Comparison of ENCODE assay signal across 29 cellular contexts in the genomic region with DNA sequence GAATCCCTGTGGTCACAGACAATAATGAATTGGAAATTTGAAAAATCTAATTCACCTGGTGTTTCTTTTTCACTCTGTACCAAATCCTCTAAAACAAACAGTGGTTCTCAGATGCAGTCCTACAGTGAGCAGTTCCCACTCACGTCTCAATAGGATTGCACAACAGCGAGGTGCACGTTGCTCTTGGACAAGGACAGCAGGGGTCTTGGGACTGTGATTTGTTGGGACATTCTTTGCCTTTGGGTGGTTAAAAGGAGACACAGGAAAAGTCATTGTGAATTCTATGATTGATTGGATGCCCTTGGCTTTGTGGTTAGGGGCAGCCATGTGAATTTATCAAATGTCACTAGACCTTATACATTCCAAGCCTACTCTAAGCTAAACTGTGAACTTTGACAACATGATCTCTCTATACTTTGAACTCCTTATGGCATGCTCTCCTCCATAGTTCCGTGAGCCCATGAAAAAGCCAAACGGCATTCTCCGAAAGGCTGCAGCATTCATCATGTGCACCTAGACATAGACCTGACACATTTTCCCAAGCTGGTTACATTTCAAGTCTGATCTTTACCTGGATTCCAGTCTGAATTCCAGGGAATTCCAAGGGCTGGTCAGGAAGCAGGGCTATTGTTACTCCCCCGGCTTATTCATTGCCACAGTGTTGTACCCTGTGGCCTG. TPM values are rescaled to one million over a fixed set of nuclear protein-coding genes. Genes with fewer than 3 reads are reported as not detected.
"Had no signal": no experiment of that assay in that cellular context is flagged by ENCODE, and none has a peak within 500 bp of the region (broad histone marks: within the 10 kb centered on the region; RNA-seq: fewer than 3 reads in every experiment).

No MANE protein-coding gene starts in this region.

- H3K4me3 ChIP-seq: cardiac muscle cell, heart left ventricle, left ventricle myocardium inferior, ovary, thyroid gland had no signal

- H3K4me1 ChIP-seq: heart left ventricle, left ventricle myocardium inferior, thyroid gland had no signal

- H3K9me3 ChIP-seq: heart left ventricle, left ventricle myocardium inferior, neutrophil, ovary, thyroid gland had no signal

- H3K36me3 ChIP-seq: cardiac muscle cell, heart left ventricle, left ventricle myocardium inferior, neutrophil, ovary, thyroid gland had no signal

- ATAC-seq: heart left ventricle; natural killer cell treated with Interleukin-12 subunit alpha and Interleukin-12 subunit beta and Interleukin-15 and Interleukin-18, amount 100 ng/mL, for 72 hours; right cardiac atrium; T-helper 17 cell had no signal

- DNase-seq: activated CD4-positive, alpha-beta T cell treated with anti-CD3 and anti-CD28 coated beads for 4 hours; activated CD4-positive, alpha-beta T cell treated with anti-CD3 and anti-CD28 coated beads, Interleukin-2, amount 50 U/mL, for 48 hours; activated CD4-positive, CD25-positive, alpha-beta regulatory T cell; activated CD8-positive, alpha-beta memory T cell treated with anti-CD3 and anti-CD28 coated beads, Interleukin-2, amount 50 U/mL, for 48 hours; activated effector memory CD4-positive, alpha-beta T cell treated with Interleukin-2 at 50 U/mL for 16 hours; activated naive CD4-positive, alpha-beta T cell treated with anti-CD3 and anti-CD28 coated beads for 36 hours; activated T-cell treated with anti-CD3 and anti-CD28 coated beads, Interleukin-2, amount 50 U/mL, for 48 hours; amygdala; cortex of kidney; heart left ventricle; left ventricle myocardium inferior; mammary epithelial cell; midbrain; ovary; right cardiac atrium; stimulated activated CD4-positive, alpha-beta T cell treated with anti-CD3 and anti-CD28 coated beads, Interleukin-1b, Interleukin-23, amount 100 ng/mL, for 48 hours; substantia nigra; T-helper 17 cell; thyroid gland had no signal

RNA-seq across cellular contexts. Expression of gene UNC93A, which starts 0.6 kb away (rescaled TPM):
- total RNA-seq: activated CD8-positive, alpha-beta memory T cell treated with anti-CD3 and anti-CD28 coated beads for 36 hours; activated naive CD4-positive, alpha-beta T cell treated with anti-CD3 and anti-CD28 coated beads for 36 hours; cardiac muscle cell; cerebellum; epithelial cell of proximal tubule; fibroblast of villous mesenchyme; heart left ventricle; left ventricle myocardium inferior; mammary epithelial cell; natural killer cell treated with Interleukin-12 subunit alpha and Interleukin-12 subunit beta and Interleukin-15 and Interleukin-18, amount 100 ng/mL, for 72 hours; pulmonary artery endothelial cell; right cardiac atrium; skeletal muscle tissue; T-helper 17 cell; thyroid gland; ureter had no signal

RNA-seq across cellular contexts. Expression of gene TTLL2, which starts 33.1 kb away (rescaled TPM):
- total RNA-seq: activated CD8-positive, alpha-beta memory T cell treated with anti-CD3 and anti-CD28 coated beads for 36 hours; activated naive CD4-positive, alpha-beta T cell treated with anti-CD3 and anti-CD28 coated beads for 36 hours; cardiac muscle cell; cerebellum; epithelial cell of proximal tubule; fibroblast of villous mesenchyme; heart left ventricle; left ventricle myocardium inferior; mammary epithelial cell; natural killer cell treated with Interleukin-12 subunit alpha and Interleukin-12 subunit beta and Interleukin-15 and Interleukin-18, amount 100 ng/mL, for 72 hours; ovary; pulmonary artery endothelial cell; right cardiac atrium; skeletal muscle tissue; T-helper 17 cell; ureter had no signal
